ENCODE assay signal across 1 cellular context in the genomic region with DNA sequence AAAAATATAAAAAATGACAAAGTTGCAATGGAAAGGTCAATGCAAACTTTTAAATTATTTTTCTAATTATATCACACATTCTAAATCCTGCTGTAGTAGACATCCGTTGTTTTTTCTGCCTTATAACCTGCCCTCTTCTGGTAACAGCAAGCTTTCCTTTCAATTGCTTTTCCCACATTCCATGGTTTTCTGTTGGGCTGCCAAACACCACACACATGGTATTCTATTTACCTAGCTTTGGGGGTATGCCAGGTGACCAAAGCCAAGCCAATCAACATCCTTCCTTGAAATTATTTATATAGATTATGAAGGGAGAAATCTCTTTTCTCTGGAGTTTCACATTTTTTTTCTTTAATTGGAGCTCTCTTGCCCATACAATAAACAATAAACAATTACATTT.
TF ChIP-seq lines count a peak whose summit lies in the region.

No MANE protein-coding gene starts in this region.

TF ChIP-seq in HepG2, 621 proteins besides CTCF, POLR2A, EP300 and RAD21:
- TF ChIP-seq ZNF3 (CRISPR knock-in tag; IDR thresholded peaks at IDR 0.05) (no peak), TEAD3 (CRISPR knock-in tag; optimal IDR thresholded peaks at IDR 0.05; ENCODE audit: borderline replicate concordance) (peak; percentile 46), ZNF251 (CRISPR knock-in tag; IDR thresholded peaks at IDR 0.05) (no peak)
- TF ChIP-seq, protein P1, sequence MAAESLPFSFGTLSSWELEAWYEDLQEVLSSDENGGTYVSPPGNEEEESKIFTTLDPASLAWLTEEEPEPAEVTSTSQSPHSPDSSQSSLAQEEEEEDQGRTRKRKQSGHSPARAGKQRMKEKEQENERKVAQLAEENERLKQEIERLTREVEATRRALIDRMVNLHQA (CRISPR knock-in tag; IDR thresholded peaks at IDR 0.05) = no peak
